Comparison of ENCODE assay signal across 8 cellular contexts in the genomic region with DNA sequence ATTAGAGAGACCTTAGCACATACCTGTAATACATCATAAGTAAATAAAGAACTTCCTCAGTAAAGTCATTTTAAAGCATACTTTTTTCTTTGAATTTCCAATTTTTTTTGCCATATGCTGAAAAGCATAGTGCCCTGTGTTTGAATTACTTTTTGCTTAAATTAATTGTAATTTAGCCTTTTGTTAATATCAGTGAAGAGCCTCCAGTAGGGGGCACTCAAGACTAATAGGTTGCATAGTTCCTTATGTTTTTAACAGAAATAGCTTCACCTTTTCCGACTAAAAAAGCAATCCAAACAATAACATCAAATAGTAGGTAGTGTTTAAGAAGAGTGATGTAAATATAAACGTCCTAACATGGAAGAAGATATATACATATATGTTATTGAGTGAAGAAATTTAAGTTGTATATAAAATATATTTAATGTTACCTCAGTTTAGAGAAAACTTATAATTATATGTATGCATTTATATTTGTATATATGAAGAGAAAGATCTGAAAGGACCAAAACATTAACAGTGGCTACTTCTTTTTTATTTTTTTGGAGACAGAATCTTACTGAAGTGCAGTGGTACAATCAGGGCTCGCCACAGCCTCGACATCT. TPM values are rescaled to one million over a fixed set of nuclear protein-coding genes. Genes with fewer than 3 reads are reported as not detected.
DNase-seq lines count a peak whose midpoint lies in the region; ATAC-seq and TF ChIP-seq lines count a peak whose summit lies in the region.

No MANE protein-coding gene starts in this region.

- H3K27ac Mint-ChIP-seq in activated T-helper 17 cell treated with anti-CD3 and anti-CD28 coated beads, Interleukin-2, amount 50 U/mL, for 72 hours = peak overlapping the region; percentile 11

- H3K4me1 Mint-ChIP-seq in activated T-helper 17 cell treated with anti-CD3 and anti-CD28 coated beads, Interleukin-2, amount 50 U/mL, for 72 hours = peaks cover 14% of the 10 kb centered on the region

- no peak overlapping the region for H3K4me3 Mint-ChIP-seq in activated T-helper 17 cell treated with anti-CD3 and anti-CD28 coated beads, Interleukin-2, amount 50 U/mL, for 72 hours

- H3K27me3 ChIP-seq in BJ (ENCODE audit: control insufficient read depth, insufficient read depth, low read length) (no peaks in the 10 kb centered on the region), right atrium auricular region (no peaks in the 10 kb centered on the region)

- no peaks in the 10 kb centered on the region for H3K4me1 ChIP-seq in right atrium auricular region

- H3K4me3 ChIP-seq in BJ (ENCODE audit: low read depth, low read length) = no peak overlapping the region
- no peak overlapping the region for H3K4me3 ChIP-seq in right atrium auricular region

- POLR2A ChIA-PET in BJ (lab: Charles Lee) = no interaction called here

- peak; percentile 66 for TF ChIP-seq CTCF in BJ (IDR thresholded peaks at IDR 0.05; ENCODE audit: insufficient read depth, low read depth, low read length)
- TF ChIP-seq CTCF in GM12874 (IDR thresholded peaks at IDR 0.05; ENCODE audit: insufficient read depth, low read depth, low read length) = peak; percentile 52; the same call in 1 of the 2 replicates
- TF ChIP-seq CTCF in right atrium auricular region (IDR thresholded peaks at IDR 0.05) = peak; percentile 67 to 78

- CTCF ChIA-PET in BJ (lab: Yijun Ruan, JAX) = interaction anchor here (0.6 to 3.5 kb wide), 14 partner anchors 8 to 1816 kb away, joined by 3 to 39 read pairs (median 4); no protein-coding TSS in a partner anchor

- ATAC-seq in activated T-helper 17 cell treated with anti-CD3 and anti-CD28 coated beads, Interleukin-2, amount 50 U/mL, for 72 hours (replicated peaks) = no peak
- ATAC-seq in GM21529 (IDR thresholded peaks at IDR 0.05; ENCODE audit: unreplicated experiment) (no peak), HG02798 (IDR thresholded peaks at IDR 0.05; ENCODE audit: poor library complexity, unreplicated experiment) (no peak)

- no peak overlapping the region for H3K27ac ChIP-seq in right atrium auricular region

- no peaks in the 10 kb centered on the region for H3K27me3 Mint-ChIP-seq in activated T-helper 17 cell treated with anti-CD3 and anti-CD28 coated beads, Interleukin-2, amount 50 U/mL, for 72 hours

- DNase-seq in BJ (ENCODE audit: low read depth) = no peak
- DNase-seq in NCI-H446 (lab: John Stamatoyannopoulos, UW) = peak; percentile 46 to 63
- no peak for DNase-seq in right atrium auricular region (ENCODE audit: low spot score)
- DNase-seq in stimulated activated CD4-positive, alpha-beta T cell treated with anti-CD3 and anti-CD28 coated beads, Interleukin-15, amount 100 ng/mL, for 24 hours = peak; percentile 56

- no peaks in the 10 kb centered on the region for H3K9me3 ChIP-seq in right atrium auricular region

- H3K36me3 ChIP-seq in BJ (ENCODE audit: control insufficient read depth, insufficient read depth, low read length) (0 out of 2 replicates have a peak, but pooled peaks cover 1% of the 10 kb centered on the region), right atrium auricular region (peaks cover 6% of the 10 kb centered on the region)

- H3K36me3 Mint-ChIP-seq in activated T-helper 17 cell treated with anti-CD3 and anti-CD28 coated beads, Interleukin-2, amount 50 U/mL, for 72 hours (ENCODE audit: low read depth) = peaks cover 94% of the 10 kb centered on the region

- H3K9me3 Mint-ChIP-seq in activated T-helper 17 cell treated with anti-CD3 and anti-CD28 coated beads, Interleukin-2, amount 50 U/mL, for 72 hours = no peaks in the 10 kb centered on the region

RNA-seq across cellular contexts. Expression of a gene that starts 18.6 kb away (rescaled TPM):
- polyA plus RNA-seq in BJ (2011; rRNA removed) = 15.0 and 30.6 TPM in 2 replicates
- 4.9 and 7.7 TPM in 2 replicates for polyA minus RNA-seq in BJ (2011; rRNA and poly(A)+ RNA removed)
- 100 to 1,000 TPM in 1 of 2 donors, 10 to 100 TPM in 1; 75.3 to 112 TPM for total RNA-seq in activated T-helper 17 cell treated with anti-CD3 and anti-CD28 coated beads, Interleukin-2, amount 50 U/mL, for 72 hours
- 10 to 100 TPM; 24.3 to 29.3 TPM for total RNA-seq in right atrium auricular region

RNA-seq across cellular contexts. Expression of a gene that starts 19.2 kb away (rescaled TPM):
- polyA plus RNA-seq in BJ (2011; rRNA removed) = 0.01 and 0.02 TPM in 2 replicates
- polyA minus RNA-seq in BJ (2011; rRNA and poly(A)+ RNA removed) = not detected in 2 replicates
- total RNA-seq in activated T-helper 17 cell treated with anti-CD3 and anti-CD28 coated beads, Interleukin-2, amount 50 U/mL, for 72 hours = under 1 TPM; 0.30 to 0.32 TPM
- not detected for total RNA-seq in right atrium auricular region

RNA-seq across cellular contexts. Expression of a gene that starts 44.6 kb away (rescaled TPM):
- 0.02 and 0.04 TPM in 2 replicates for polyA plus RNA-seq in BJ (2011; rRNA removed)
- polyA minus RNA-seq in BJ (2011; rRNA and poly(A)+ RNA removed) = 0.05 and 0.10 TPM in 2 replicates
- under 1 TPM; 0.08 to 0.17 TPM for total RNA-seq in activated T-helper 17 cell treated with anti-CD3 and anti-CD28 coated beads, Interleukin-2, amount 50 U/mL, for 72 hours
- 1 to 10 TPM; 1.2 to 5.3 TPM for total RNA-seq in right atrium auricular region

Comparison
In these comparisons a context has a peak if more than half of its experiments do, and no peak if none do; other contexts are left out.
1. DNase-seq: peak in NCI-H446 (2 of 2) and stimulated activated CD4-positive, alpha-beta T cell treated with anti-CD3 and anti-CD28 coated beads, Interleukin-15, amount 100 ng/mL, for 24 hours (single experiment); none in BJ (single experiment) and right atrium auricular region (single experiment).
2. Peak in every context shown above with its lines, with median percentiles within 50 percentile points of each other: CTCF ChIP-seq.